In the genomic region with DNA sequence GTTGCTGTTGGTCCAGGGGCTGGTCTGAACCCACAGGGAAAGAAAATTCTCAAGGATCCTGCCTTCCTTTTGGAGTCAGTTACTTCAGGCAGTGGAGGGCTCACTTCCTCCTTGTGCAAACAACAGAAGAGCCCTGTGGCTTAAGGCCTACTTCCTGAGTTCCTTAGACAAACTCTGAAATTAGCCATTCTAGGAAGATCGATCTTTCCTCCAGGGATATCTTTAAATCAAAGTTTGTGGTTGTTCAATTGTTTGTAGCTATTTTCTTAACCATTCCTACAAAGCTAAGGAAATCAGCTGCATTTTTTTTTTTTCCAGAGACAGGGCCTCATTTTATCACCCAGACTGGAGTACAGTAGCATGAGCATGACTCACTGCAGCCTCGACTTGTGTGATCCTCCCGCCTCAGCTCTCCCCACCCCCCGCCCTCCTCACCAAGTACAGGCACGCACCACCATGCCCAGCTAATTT, we compare ENCODE assay signal across 8 cellular contexts.
DNase-seq lines count a peak whose midpoint lies in the region; ATAC-seq and TF ChIP-seq lines count a peak whose summit lies in the region.

No MANE protein-coding gene starts in this region.

- no peak overlapping the region for H3K4me3 Mint-ChIP-seq in activated T-helper 17 cell treated with anti-CD3 and anti-CD28 coated beads, Interleukin-2, amount 50 U/mL, for 72 hours

- no peaks in the 10 kb centered on the region for H3K4me1 Mint-ChIP-seq in activated T-helper 17 cell treated with anti-CD3 and anti-CD28 coated beads, Interleukin-2, amount 50 U/mL, for 72 hours

- H3K9me3 Mint-ChIP-seq in activated T-helper 17 cell treated with anti-CD3 and anti-CD28 coated beads, Interleukin-2, amount 50 U/mL, for 72 hours = no peaks in the 10 kb centered on the region

- no peaks in the 10 kb centered on the region for H3K27me3 Mint-ChIP-seq in activated T-helper 17 cell treated with anti-CD3 and anti-CD28 coated beads, Interleukin-2, amount 50 U/mL, for 72 hours

- peak; percentile 66 for ATAC-seq in activated T-helper 17 cell treated with anti-CD3 and anti-CD28 coated beads, Interleukin-2, amount 50 U/mL, for 72 hours (replicated peaks)
- ATAC-seq in right cardiac atrium (peak; percentile 66 to 76), GM18861 (IDR thresholded peaks at IDR 0.05; ENCODE audit: unreplicated experiment) (no peak), HG02763 (IDR thresholded peaks at IDR 0.05; ENCODE audit: unreplicated experiment) (no peak)

- no peak for TF ChIP-seq CTCF in BJ (IDR thresholded peaks at IDR 0.05; ENCODE audit: insufficient read depth, low read depth, low read length)

- H3K27me3 ChIP-seq in BJ (ENCODE audit: control insufficient read depth, insufficient read depth, low read length) (no peaks in the 10 kb centered on the region), right cardiac atrium (ENCODE audit: control insufficient read depth, insufficient read depth) (no peaks in the 10 kb centered on the region)

- CTCF ChIA-PET in BJ (lab: Yijun Ruan, JAX) = interaction anchor here (0.6 to 1.9 kb wide), 8 partner anchors 9 to 228 kb away, joined by 3 to 6 read pairs (median 4); no protein-coding TSS in a partner anchor

- POLR2A ChIA-PET in BJ (lab: Charles Lee) = interaction anchor here (0.6 to 0.7 kb wide), 3 partner anchors 48 to 801 kb away, joined by 3 to 15 read pairs (median 3); no protein-coding TSS in a partner anchor

- intact Hi-C loops in right cardiac atrium (cut with DNase I) = no loop called here

- WGBS in right cardiac atrium = 27% methylated on average over 5 of the region's 5 CpGs

- no peaks in the 10 kb centered on the region for H3K9me3 ChIP-seq in right cardiac atrium (ENCODE audit: control insufficient read depth, low read length)

- H3K27ac ChIP-seq in right cardiac atrium (ENCODE audit: low read length) = peak overlapping the region; percentile 73

- peaks cover 17% of the 10 kb centered on the region for H3K4me1 ChIP-seq in right cardiac atrium (ENCODE audit: control insufficient read depth, insufficient read depth, low read length)

- H3K36me3 Mint-ChIP-seq in activated T-helper 17 cell treated with anti-CD3 and anti-CD28 coated beads, Interleukin-2, amount 50 U/mL, for 72 hours (ENCODE audit: low read depth) = no peaks in the 10 kb centered on the region

- H3K4me3 ChIP-seq in BJ (ENCODE audit: low read depth, low read length) (no peak overlapping the region), right cardiac atrium (ENCODE audit: low read length) (no peak overlapping the region)
- no peak overlapping the region for H3K4me3 ChIP-seq in Jurkat, Clone E6-1 (ENCODE audit: low read length)

- peak overlapping the region; percentile 75 for H3K27ac Mint-ChIP-seq in activated T-helper 17 cell treated with anti-CD3 and anti-CD28 coated beads, Interleukin-2, amount 50 U/mL, for 72 hours

- no peaks in the 10 kb centered on the region for H3K36me3 ChIP-seq in BJ (ENCODE audit: control insufficient read depth, insufficient read depth, low read length)

- peak; percentile 70 for DNase-seq in BJ (ENCODE audit: low read depth)
- peak; percentile 49 for DNase-seq in Jurkat, Clone E6-1 (ENCODE audit: low read depth, low spot score)
- no peak for DNase-seq in right cardiac atrium
- peak; percentile 37 for DNase-seq in stimulated activated CD4-positive, alpha-beta T cell treated with anti-CD3 and anti-CD28 coated beads, Interleukin-4, amount 100 ng/mL, for 1 hour
- no peak for DNase-seq in T-helper 9 cell

Comparison
In these comparisons a context has a peak if more than half of its experiments do, and no peak if none do; other contexts are left out.
1. DNase-seq: peak in BJ (single experiment), Jurkat, Clone E6-1 (single experiment) and stimulated activated CD4-positive, alpha-beta T cell treated with anti-CD3 and anti-CD28 coated beads, Interleukin-4, amount 100 ng/mL, for 1 hour (single experiment); none in right cardiac atrium (0 of 3) and T-helper 9 cell (single experiment).
2. ATAC-seq: peak in activated T-helper 17 cell treated with anti-CD3 and anti-CD28 coated beads, Interleukin-2, amount 50 U/mL, for 72 hours (single experiment) and right cardiac atrium (2 of 2); none in GM18861 (single experiment) and HG02763 (single experiment).